In genomic region chr4:158015241-158015640, GRCh38 we compare ENCODE assay signal across 16 cellular contexts.
A peak's percentile ranks its signal among the peaks of the same experiment; 100 is the strongest.
DNase-seq lines count a peak whose midpoint lies in the region; ATAC-seq, FAIRE-seq and TF ChIP-seq lines count a peak whose summit lies in the region.
"Had no signal": no experiment of that assay in that cellular context is flagged by ENCODE, and none has a peak within 500 bp of the region (broad histone marks: within the 10 kb centered on the region; RNA-seq: fewer than 3 reads in every experiment).

No MANE protein-coding gene starts in this region.

- H3K9ac ChIP-seq in PC-3 (ENCODE audit: low read length) = no peak overlapping the region
- no peak overlapping the region for H3K9ac ChIP-seq in endothelial cell of umbilical vein (replicated peaks; ENCODE audit: extremely low read depth, insufficient read depth, low read length)

- H3K9me3 ChIP-seq in PC-3 (ENCODE audit: low read length) = no peaks in the 10 kb centered on the region
- H3K9me3 ChIP-seq in endothelial cell of umbilical vein (replicated peaks; ENCODE audit: control insufficient read depth, insufficient read depth, low read length) = no peaks in the 10 kb centered on the region
- H3K9me3 ChIP-seq in mucosa of descending colon = no peaks in the 10 kb centered on the region
- peaks cover 0 to 14% (median 0%) of the 10 kb centered on the region in 3 donors for H3K9me3 ChIP-seq in adrenal gland (replicated peaks in 1 of 3)
- no peaks in the 10 kb centered on the region for H3K9me3 ChIP-seq in testis
- H3K9me3 ChIP-seq: HAP-1 had no signal

- H3F3A ChIP-seq in PC-3 (ENCODE audit: low read length, unreplicated experiment) = no peaks in the 10 kb centered on the region

- H3K27ac ChIP-seq in PC-3 (ENCODE audit: low read length) (0 out of 2 replicates have a peak overlapping the region, but pooled peaks have one; percentile 13), endothelial cell of umbilical vein (ENCODE audit: insufficient read depth, low read depth, low read length) (peak overlapping the region; percentile 33), adrenal gland (peak overlapping the region in 2 of 5 donors; percentile 9 to 22), testis (no peak overlapping the region)
- H3K27ac ChIP-seq: VCaP had no signal

- DNase-seq in Daoy (ENCODE audit: low read depth) (peak; percentile 41), PC-3 (peak; percentile 60), endothelial cell of umbilical vein (ENCODE audit: low read depth, low spot score) (peak; percentile 76), myocyte (ENCODE audit: low read depth) (peak; percentile 44), mucosa of descending colon (no peak), adrenal gland (no peak), HuH-7 (ENCODE audit: low spot score) (no peak), testis (no peak)
- DNase-seq: activated CD8-positive, alpha-beta memory T cell treated with anti-CD3 and anti-CD28 coated beads, Interleukin-2, amount 10 ng/mL, durations not matched to agents 7 days and 5 days; activated naive CD4-positive, alpha-beta T cell treated with anti-CD3 and anti-CD28 coated beads, Interleukin-2, amount 50 U/mL, for 16 hours; cortex of kidney; DMS79 treated with DMSO at 0.1 percent for 48 hours; NCI-H1417 treated with DMSO at 0.1 percent for 48 hours; stimulated activated CD8-positive, alpha-beta memory T cell treated with anti-CD3 and anti-CD28 coated beads, Interleukin-4, amount 100 ng/mL, for 48 hours had no signal

- H3K9me1 ChIP-seq in endothelial cell of umbilical vein (replicated peaks; ENCODE audit: control insufficient read depth, extremely low read depth, insufficient read depth, low read length) = no peaks in the 10 kb centered on the region

- H4K20me1 ChIP-seq in PC-3 (ENCODE audit: low read length) (no peaks in the 10 kb centered on the region), endothelial cell of umbilical vein (replicated peaks; ENCODE audit: control insufficient read depth, extremely low read depth, insufficient read depth, low read length) (no peaks in the 10 kb centered on the region)

- H3K79me2 ChIP-seq in PC-3 (ENCODE audit: low read length) (no peaks in the 10 kb centered on the region), endothelial cell of umbilical vein (ENCODE audit: control insufficient read depth, insufficient read depth, low read length) (no peaks in the 10 kb centered on the region)

- intact Hi-C loops in PC-3 (cut with micrococcal nuclease) (no loop called here), endothelial cell of umbilical vein (cut with micrococcal nuclease) (no loop called here), mucosa of descending colon (cut with DNase I, micrococcal nuclease) (no loop called here), adrenal gland (cut with DNase I) (no loop called here), testis (cut with DNase I; ENCODE audit: low total_unique reads) (no loop called here)

- H3K4me2 ChIP-seq in PC-3 (ENCODE audit: low read length) (peak overlapping the region; percentile 65; the same call in 1 of the 2 replicates), endothelial cell of umbilical vein (ENCODE audit: insufficient read depth, low read length) (peak overlapping the region; percentile 52)

- dilution Hi-C loops in endothelial cell of umbilical vein (cut with MboI; ENCODE audit: extremely low pct_ligation_motif_present, low sequenced_read_pairs) = loop anchor here (25.0 kb wide), 1 partner anchor 147 kb away; the partner anchor contains the start of gene GASK1B

- H3K27me3 ChIP-seq in PC-3 (ENCODE audit: low read length) (no peaks in the 10 kb centered on the region), endothelial cell of umbilical vein (ENCODE audit: control insufficient read depth in 2 of 2, insufficient read depth in 2 of 2, low read length in 2 of 2) (no peaks in the 10 kb centered on the region), adrenal gland (no peaks in the 10 kb centered on the region), testis (no peaks in the 10 kb centered on the region)

- TF ChIP-seq POLR2A in endothelial cell of umbilical vein (IDR thresholded peaks at IDR 0.05; ENCODE audit: low read depth, low read length) (no peak), adrenal gland (IDR thresholded peaks at IDR 0.05) (no peak), testis (IDR thresholded peaks at IDR 0.05) (no peak)

- TF ChIP-seq CTCF in PC-3 (conservative IDR thresholded peaks at IDR 0.05; ENCODE audit: low read depth, low read length) (no peak), endothelial cell of umbilical vein (IDR thresholded peaks at IDR 0.05; ENCODE audit: extremely low read depth in 1 of 2, insufficient read depth in 1 of 2, low read depth in 1 of 2, low read length in 2 of 2) (no peak), mucosa of descending colon (IDR thresholded peaks at IDR 0.05) (no peak), adrenal gland (IDR thresholded peaks at IDR 0.05) (no peak), testis (IDR thresholded peaks at IDR 0.05) (no peak)

- H3K4me3 ChIP-seq in PC-3 (ENCODE audit: low read length) (no peak overlapping the region), endothelial cell of umbilical vein (replicated peaks in 1 of 3; ENCODE audit: insufficient read depth in 1 of 3, low read depth in 1 of 3, low read length in 3 of 3) (no peak overlapping the region), mucosa of descending colon (no peak overlapping the region), adrenal gland (peak overlapping the region in 1 of 4 donors; percentile 7), testis (no peak overlapping the region)
- H3K4me3 ChIP-seq: HAP-1 had no signal

- no peak overlapping the region for H2AFZ ChIP-seq in PC-3 (ENCODE audit: low read length)
- no peak overlapping the region for H2AFZ ChIP-seq in endothelial cell of umbilical vein (ENCODE audit: low read depth, low read length)

- WGBS in adrenal gland, 4 donors = 24 to 55% (median 39%) methylated on average over 3 of the region's 3 CpGs
- WGBS in testis, 2 donors = 50 to 52% methylated on average over 3 of the region's 3 CpGs

- peak; percentile 62 for ATAC-seq in PC-3
- ATAC-seq in mucosa of descending colon = no peak
- ATAC-seq: activated CD8-positive, alpha-beta memory T cell treated with anti-CD3 and anti-CD28 coated beads, Interleukin-2, amount 10 ng/mL, durations not matched to agents 7 days and 5 days had no signal

- FAIRE-seq in endothelial cell of umbilical vein (lab: Jason Lieb, UNC) = no peak

- H3K4me1 ChIP-seq in PC-3 (ENCODE audit: insufficient read depth, low read length) (peaks cover 19% of the 10 kb centered on the region), endothelial cell of umbilical vein (ENCODE audit: control insufficient read depth, extremely low read depth, insufficient read depth, low read length) (peaks cover 64% of the 10 kb centered on the region), mucosa of descending colon (ENCODE audit: low read depth) (peaks cover 3% of the 10 kb centered on the region), adrenal gland (replicated peaks in 1 of 2) (peaks cover 15 to 27% of the 10 kb centered on the region in 2 donors), testis (no peaks in the 10 kb centered on the region)

- POLR2A ChIA-PET in PC-3 (lab: Charles Lee; ENCODE audit: unreplicated experiment) (no interaction called here), endothelial cell of umbilical vein (lab: Charles Lee) (no interaction called here)

- BruUV-seq in PC-3 (replicated peaks; lab: Mats Ljungman, UMichigan) (no TSS peak), endothelial cell of umbilical vein (replicated peaks; lab: Mats Ljungman, UMichigan) (no TSS peak)

- CTCF ChIA-PET in PC-3 (lab: Charles Lee) (no interaction called here), endothelial cell of umbilical vein (lab: Charles Lee) (no interaction called here)

- H3K9me2 ChIP-seq in PC-3 (replicated peaks; ENCODE audit: low read length) = no peaks in the 10 kb centered on the region

- H3K36me3 ChIP-seq in PC-3 (ENCODE audit: low read depth, low read length) (no peaks in the 10 kb centered on the region), endothelial cell of umbilical vein (ENCODE audit: control insufficient read depth in 2 of 2, extremely low read depth in 1 of 2, insufficient read depth in 2 of 2, low read length in 2 of 2) (no peaks in the 10 kb centered on the region), mucosa of descending colon (ENCODE audit: low read depth) (no peaks in the 10 kb centered on the region), adrenal gland (replicated peaks in 1 of 2) (no peaks in the 10 kb centered on the region), testis (ENCODE audit: low read depth, missing control alignments) (no peaks in the 10 kb centered on the region)
- H3K36me3 ChIP-seq: HAP-1 had no signal

TF ChIP-seq in endothelial cell of umbilical vein, 7 proteins besides CTCF, POLR2A, EP300 and RAD21:
- TF ChIP-seq MYC (IDR thresholded peaks at IDR 0.05; ENCODE audit: low read depth, low read length) (no peak), GATA2 (IDR thresholded peaks at IDR 0.05; ENCODE audit: insufficient read depth, insufficient read length, low read depth, low read length) (peak; percentile 90), EZH2 (IDR thresholded peaks at IDR 0.05; ENCODE audit: borderline replicate concordance, low read depth, low read length, severe bottlenecking) (no peak), FOS (IDR thresholded peaks at IDR 0.05; ENCODE audit: borderline replicate concordance, insufficient read depth, low read length) (peak; percentile 83), JUN (IDR thresholded peaks at IDR 0.05; ENCODE audit: borderline replicate concordance, insufficient read depth, insufficient read length, low read depth) (peak; percentile 62)

Comparison
In these comparisons a context has a peak if more than half of its experiments do, and no peak if none do; other contexts are left out.
1. DNase-seq: peak in Daoy (single experiment), PC-3 (single experiment), endothelial cell of umbilical vein (single experiment) and myocyte (single experiment); none in mucosa of descending colon (0 of 3), adrenal gland (0 of 7), HuH-7 (single experiment) and testis (single experiment).
2. H3K27ac ChIP-seq: peak in PC-3 (single experiment) and endothelial cell of umbilical vein (single experiment); none in testis (0 of 2).